10 cellular contexts compared by ENCODE assay signal in the genomic region with DNA sequence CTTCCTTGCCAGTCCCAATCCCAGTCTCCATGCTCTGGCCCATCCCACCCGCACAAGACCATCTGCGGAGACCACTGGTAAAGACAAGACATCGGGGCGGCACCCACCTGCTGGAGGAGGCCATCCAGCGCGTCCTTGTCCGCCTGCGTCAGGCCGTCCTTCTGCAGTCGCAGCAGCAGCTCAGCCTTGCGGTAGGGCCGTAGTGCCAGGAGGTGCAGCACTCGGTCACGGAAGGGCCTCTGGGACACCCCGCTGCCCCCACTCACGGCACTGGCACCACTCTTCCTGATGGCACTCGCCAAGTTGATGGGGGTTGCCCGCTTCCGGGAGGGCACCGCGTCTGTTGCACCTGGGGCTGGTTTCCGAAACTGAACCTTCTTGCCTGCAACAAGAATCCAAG. TPM values are rescaled to one million over a fixed set of nuclear protein-coding genes. Genes with fewer than 3 reads are reported as not detected.
A peak's percentile ranks its signal among the peaks of the same experiment; 100 is the strongest.
DNase-seq lines count a peak whose midpoint lies in the region; ATAC-seq, FAIRE-seq and TF ChIP-seq lines count a peak whose summit lies in the region.
"Had no signal": no experiment of that assay in that cellular context is flagged by ENCODE, and none has a peak within 500 bp of the region (broad histone marks: within the 10 kb centered on the region; RNA-seq: fewer than 3 reads in every experiment).

No MANE protein-coding gene starts in this region.

- FAIRE-seq in GM12892 (lab: Jason Lieb, UNC) = no peak

- TF ChIP-seq POLR2A in uterus (IDR thresholded peaks at IDR 0.05) (no peak), GM12892 (IDR thresholded peaks at IDR 0.05; ENCODE audit: low read depth, low read length) (no peak)

- intact Hi-C loops in left ventricle myocardium inferior (cut with micrococcal nuclease) (no loop called here), Right ventricle myocardium inferior (cut with DNase I) (loop anchor here (2.0 to 5.0 kb wide), 2 partner anchors 59 to 111 kb away; a partner anchor contains a TSS), uterus (cut with DNase I; ENCODE audit: low total_unique reads) (no loop called here)

- H3K4me1 ChIP-seq in left ventricle myocardium inferior (peaks cover 88% of the 10 kb centered on the region), neural progenitor cell (no peaks in the 10 kb centered on the region), uterus (peaks cover 20 to 36% of the 10 kb centered on the region in 2 donors)

- DNase-seq in left ventricle myocardium inferior (no peak), Right ventricle myocardium inferior (ENCODE audit: missing footprints) (no peak), neural progenitor cell (ENCODE audit: low spot score) (no peak), uterus (no peak), GM12892 (ENCODE audit: insufficient read length) (no peak)
- DNase-seq in stimulated activated CD4-positive, alpha-beta T cell treated with anti-CD3 and anti-CD28 coated beads, Interleukin-4, amount 100 ng/mL, for 24 hours = no peak

- H3F3A ChIP-seq in neural progenitor cell (ENCODE audit: low read depth) = no peaks in the 10 kb centered on the region

- H3K9me3 ChIP-seq in left ventricle myocardium inferior (replicated peaks) (no peaks in the 10 kb centered on the region), neural progenitor cell (ENCODE audit: low read depth) (no peaks in the 10 kb centered on the region), uterus (no peaks in the 10 kb centered on the region)
- H3K9me3 ChIP-seq: SK-N-SH had no signal

- H3K9ac ChIP-seq in neural progenitor cell = no peak overlapping the region
- H3K9ac ChIP-seq: SK-N-SH had no signal

- no peak overlapping the region for H2AFZ ChIP-seq in neural progenitor cell (replicated peaks)

- H3K27me3 ChIP-seq in left ventricle myocardium inferior (ENCODE audit: low read depth) (no peaks in the 10 kb centered on the region), neural progenitor cell (no peaks in the 10 kb centered on the region), uterus (no peaks in the 10 kb centered on the region)

- no peak overlapping the region for H3K4me3 Mint-ChIP-seq in brain
- peak overlapping the region; percentile 25 for H3K4me3 Mint-ChIP-seq in neural progenitor cell
- H3K4me3 Mint-ChIP-seq: stimulated activated naive CD8-positive, alpha-beta T cell treated with anti-CD3 and anti-CD28 coated beads, Interleukin-15, amount 100 ng/mL, for 72 hours had no signal

- no peak for ATAC-seq in Right ventricle myocardium inferior
- ATAC-seq in GM19023 (IDR thresholded peaks at IDR 0.05; ENCODE audit: unreplicated experiment) = no peak

- no peaks in the 10 kb centered on the region for H3K9me3 Mint-ChIP-seq in brain
- H3K9me3 Mint-ChIP-seq in neural progenitor cell = no peaks in the 10 kb centered on the region
- H3K9me3 Mint-ChIP-seq: stimulated activated naive CD8-positive, alpha-beta T cell treated with anti-CD3 and anti-CD28 coated beads, Interleukin-15, amount 100 ng/mL, for 72 hours had no signal

- H3K36me3 Mint-ChIP-seq in brain (peaks cover 37% of the 10 kb centered on the region), neural progenitor cell (peaks cover 4% of the 10 kb centered on the region)

- H3K36me3 ChIP-seq in left ventricle myocardium inferior = peaks cover 26% of the 10 kb centered on the region
- no peaks in the 10 kb centered on the region for H3K36me3 ChIP-seq in neural progenitor cell
- no peaks in the 10 kb centered on the region for H3K36me3 ChIP-seq in uterus

- H3K79me2 ChIP-seq in neural progenitor cell (ENCODE audit: low read depth) = no peaks in the 10 kb centered on the region

- H3K4me3 ChIP-seq in left ventricle myocardium inferior (no peak overlapping the region), neural progenitor cell (no peak overlapping the region), uterus (no peak overlapping the region)

- H3K27ac Mint-ChIP-seq in brain (peak overlapping the region in 3 of 5 experiments; percentile 24 to 76 (median 41)), neural progenitor cell (no peak overlapping the region)
- H3K27ac Mint-ChIP-seq: stimulated activated naive CD8-positive, alpha-beta T cell treated with anti-CD3 and anti-CD28 coated beads, Interleukin-15, amount 100 ng/mL, for 72 hours had no signal

- TF ChIP-seq CTCF in left ventricle myocardium inferior (IDR thresholded peaks at IDR 0.05; ENCODE audit: borderline replicate concordance) (no peak), brain (conservative IDR thresholded peaks at IDR 0.05) (no peak), neural progenitor cell (IDR thresholded peaks at IDR 0.05) (no peak), uterus (IDR thresholded peaks at IDR 0.05) (no peak)

- H4K20me1 ChIP-seq in neural progenitor cell (ENCODE audit: low read depth) = peaks cover 8% of the 10 kb centered on the region

- H3K27ac ChIP-seq in left ventricle myocardium inferior (replicated peaks) (peak overlapping the region; percentile 91), neural progenitor cell (no peak overlapping the region), uterus (peak overlapping the region; percentile 86)

- H3K27me3 Mint-ChIP-seq in brain (peaks cover 4% of the 10 kb centered on the region), neural progenitor cell (ENCODE audit: insufficient read depth, low read depth) (peaks cover 4% of the 10 kb centered on the region)
- H3K27me3 Mint-ChIP-seq: stimulated activated naive CD8-positive, alpha-beta T cell treated with anti-CD3 and anti-CD28 coated beads, Interleukin-15, amount 100 ng/mL, for 72 hours had no signal

- H3K4me2 ChIP-seq in neural progenitor cell = no peak overlapping the region

- H3K4me1 Mint-ChIP-seq in brain (peaks cover 32% of the 10 kb centered on the region), neural progenitor cell (peaks cover 7% of the 10 kb centered on the region)

RNA-seq across cellular contexts. Expression of a gene that starts 23.5 kb away (rescaled TPM):
- total RNA-seq in left ventricle myocardium inferior = 24.1 TPM
- total RNA-seq in Right ventricle myocardium inferior = 26.0 TPM
- polyA plus RNA-seq in brain (ENCODE audit: insufficient read depth, low read depth, low replicate concordance) = 120 TPM
- 81.7 and 203 TPM in 2 replicates for total RNA-seq in neural progenitor cell (ENCODE audit: low replicate concordance)
- total RNA-seq in uterus = 100 to 1,000 TPM in 2 of 4 donors, 10 to 100 TPM in 2; 56.8 to 152 (median 106) TPM
- 9.3 TPM for polyA plus RNA-seq in GM12892 (2012; ENCODE audit: missing spikeins)

RNA-seq across cellular contexts. Expression of a gene that starts 42.3 kb away (rescaled TPM):
- 30.8 TPM for total RNA-seq in left ventricle myocardium inferior
- total RNA-seq in Right ventricle myocardium inferior = 36.2 TPM
- 93.3 TPM for polyA plus RNA-seq in brain (ENCODE audit: insufficient read depth, low read depth, low replicate concordance)
- 21.1 and 50.5 TPM in 2 replicates for total RNA-seq in neural progenitor cell (ENCODE audit: low replicate concordance)
- total RNA-seq in uterus = 100 to 1,000 TPM in 1 of 4 donors, 10 to 100 TPM in 3; 23.6 to 105 (median 54.8) TPM
- 24.2 TPM for polyA plus RNA-seq in GM12892 (2012; ENCODE audit: missing spikeins)
